In the genomic region with DNA sequence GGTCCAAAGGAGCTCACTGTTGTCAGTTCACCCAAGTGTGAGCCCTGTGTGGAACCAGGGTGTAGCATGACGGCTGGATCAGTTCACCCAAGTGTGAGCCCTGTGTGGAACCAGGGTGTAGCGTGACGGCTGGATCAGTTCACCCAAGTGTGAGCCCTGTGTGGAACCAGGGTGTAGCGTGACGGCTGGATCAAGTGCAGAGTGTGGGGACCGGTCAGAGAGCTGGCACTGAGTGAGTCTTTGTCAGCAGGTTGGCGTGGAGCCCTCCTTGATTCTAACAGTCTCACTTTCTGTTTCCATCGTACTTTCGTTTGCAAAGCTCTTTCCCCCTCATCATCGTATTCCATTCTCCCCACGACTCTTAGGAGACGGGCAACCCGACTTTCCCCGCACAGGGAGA, we compare ENCODE assay signal across 8 cellular contexts. TPM values are rescaled to one million over a fixed set of nuclear protein-coding genes. Genes with fewer than 3 reads are reported as not detected.
DNase-seq lines count a peak whose midpoint lies in the region; ATAC-seq and TF ChIP-seq lines count a peak whose summit lies in the region.

No MANE protein-coding gene starts in this region.

- H3K36me3 ChIP-seq in OCI-LY1 (ENCODE audit: insufficient read depth, low read length) (no peaks in the 10 kb centered on the region), fibroblast of lung (ENCODE audit: control insufficient read depth, insufficient read depth, low read length) (no peaks in the 10 kb centered on the region), BE2C (no peaks in the 10 kb centered on the region)

- H3K4me1 ChIP-seq in OCI-LY1 (ENCODE audit: insufficient read depth, low read length, severe bottlenecking) (peaks cover 11% of the 10 kb centered on the region), fibroblast of lung (ENCODE audit: control insufficient read depth, extremely low read depth, insufficient read depth, low read length) (peaks cover 6% of the 10 kb centered on the region), BE2C (peaks cover 21% of the 10 kb centered on the region)

- peaks cover 22% of the 10 kb centered on the region for H3K27me3 ChIP-seq in OCI-LY1 (ENCODE audit: insufficient read depth, low read length)
- H3K27me3 ChIP-seq in fibroblast of lung (ENCODE audit: control insufficient read depth, insufficient read depth, low read length), result peaks cover 2% of the 10 kb centered on the region
- no peaks in the 10 kb centered on the region for H3K27me3 ChIP-seq in BE2C

- H3K9ac ChIP-seq in OCI-LY1 (ENCODE audit: low read length) (no peak overlapping the region), fibroblast of lung (ENCODE audit: insufficient read depth, low read length) (no peak overlapping the region)

- peak overlapping the region; percentile 41 for H3K4me2 ChIP-seq in OCI-LY1 (ENCODE audit: low read length)
- H3K4me2 ChIP-seq in fibroblast of lung (ENCODE audit: extremely low read depth, insufficient read depth, low read length), result peak overlapping the region; percentile 20

- TF ChIP-seq CTCF in OCI-LY1 (IDR thresholded peaks at IDR 0.05; ENCODE audit: low read length) (no peak), fibroblast of lung (conservative IDR thresholded peaks at IDR 0.05 in 1 of 2, IDR thresholded peaks at IDR 0.05 in 1 of 2; ENCODE audit: low read depth in 1 of 2, low read length in 2 of 2) (no peak), BE2C (IDR thresholded peaks at IDR 0.05; ENCODE audit: low read depth, low read length) (no peak)

- no peak overlapping the region for H2AFZ ChIP-seq in OCI-LY1 (ENCODE audit: low read length)
- peak overlapping the region; percentile 21 for H2AFZ ChIP-seq in fibroblast of lung (ENCODE audit: low read length)

- H3K79me2 ChIP-seq in OCI-LY1 (ENCODE audit: insufficient read depth, low read length) (no peaks in the 10 kb centered on the region), fibroblast of lung (ENCODE audit: control insufficient read depth, insufficient read depth, low read length) (no peaks in the 10 kb centered on the region)

- H3K4me3 ChIP-seq in OCI-LY1 (ENCODE audit: low read depth, low read length, poor library complexity, severe bottlenecking) (no peak overlapping the region), fibroblast of lung (replicated peaks in 1 of 4; ENCODE audit: control extremely low read depth in 1 of 4, insufficient read depth in 1 of 4, low read depth in 3 of 4, low read length in 4 of 4) (peak overlapping the region in 3 of 4 experiments; percentile 19 to 45 (median 30)), BE2C (ENCODE audit: low read depth, low read length) (no peak overlapping the region)

- H3K27ac ChIP-seq in OCI-LY1 (ENCODE audit: low read depth, low read length, poor library complexity, severe bottlenecking) (no peak overlapping the region), fibroblast of lung (ENCODE audit: insufficient read depth, low read length) (no peak overlapping the region)

- H3K9me3 ChIP-seq in OCI-LY1 (ENCODE audit: low read length) (peaks cover 6% of the 10 kb centered on the region; the same call in 1 of the 2 replicates), fibroblast of lung (ENCODE audit: control insufficient read depth, insufficient read depth, low read depth, low read length) (no peaks in the 10 kb centered on the region), BE2C (0 out of 2 replicates have a peak, but pooled peaks cover 4% of the 10 kb centered on the region)

- DNase-seq in AG08395 (ENCODE audit: low spot score), result peak; percentile 67
- DNase-seq in fibroblast of lung (ENCODE audit: low read depth in 2 of 2), result peak in 1 of 2 donors; percentile 44
- DNase-seq in pons (ENCODE audit: low spot score), result peak; percentile 79
- DNase-seq in A172 (ENCODE audit: low spot score), result no peak
- DNase-seq in NCI-H146 treated with DMSO at 0.1 percent for 48 hours (lab: John Stamatoyannopoulos, UW; ENCODE audit: unreplicated experiment), result no peak
- DNase-seq in BE2C, result no peak

- no peaks in the 10 kb centered on the region for H3F3A ChIP-seq in OCI-LY1 (ENCODE audit: insufficient read depth, low read length)

- H3K9me2 ChIP-seq in OCI-LY1 (ENCODE audit: low read depth, low read length), result no peaks in the 10 kb centered on the region

- H4K20me1 ChIP-seq in OCI-LY1 (ENCODE audit: insufficient read depth, low read length) (no peaks in the 10 kb centered on the region), fibroblast of lung (ENCODE audit: control insufficient read depth, extremely low read depth, insufficient read depth, low read length) (no peaks in the 10 kb centered on the region)

- ATAC-seq in GM21515 (IDR thresholded peaks at IDR 0.05; ENCODE audit: unreplicated experiment), result no peak

RNA-seq across cellular contexts. Expression of a gene that starts 57.9 kb away (rescaled TPM):
- 51.4 and 53.0 TPM in 2 replicates for total RNA-seq in fibroblast of lung
- polyA plus RNA-seq in fibroblast of lung, result 29.5 and 47.7 TPM in 2 replicates
- polyA plus RNA-seq in fibroblast of lung (2012), result 23.1 and 36.3 TPM in 2 replicates
- polyA minus RNA-seq in fibroblast of lung (ENCODE audit: low replicate concordance), result 12.0 and 19.9 TPM in 2 replicates
- total RNA-seq in A172 (2014; rRNA removed; shearing (Covaris generic)), result 144 and 148 TPM in 2 replicates
- polyA plus RNA-seq in BE2C (2012; ENCODE audit: insufficient read depth, insufficient read length, low read depth), result 24.6 TPM

Comparison
In these comparisons a context has a peak if more than half of its experiments do, and no peak if none do; other contexts are left out.
1. DNase-seq: peak in AG08395 (single experiment) and pons (single experiment); none in A172 (single experiment), NCI-H146 treated with DMSO at 0.1 percent for 48 hours (single experiment) and BE2C (single experiment).
2. H3K4me3 ChIP-seq: peak in fibroblast of lung (3 of 4); none in OCI-LY1 (single experiment) and BE2C (single experiment).